In genomic region chr4:129822708-129823504, GRCh38 we compare ENCODE assay signal across 13 cellular contexts.
A peak's percentile ranks its signal among the peaks of the same experiment; 100 is the strongest.
DNase-seq lines count a peak whose midpoint lies in the region; ATAC-seq and TF ChIP-seq lines count a peak whose summit lies in the region.
"Had no signal": no experiment of that assay in that cellular context is flagged by ENCODE, and none has a peak within 500 bp of the region (broad histone marks: within the 10 kb centered on the region; RNA-seq: fewer than 3 reads in every experiment).

No MANE protein-coding gene starts in this region.

- TF ChIP-seq CTCF in LNCaP clone FGC (IDR thresholded peaks at IDR 0.05; ENCODE audit: control insufficient read depth, extremely low read depth, insufficient read depth) (no peak), VCaP (conservative IDR thresholded peaks at IDR 0.05) (no peak)

- H3K4me3 ChIP-seq in LNCaP clone FGC (ENCODE audit: low read depth, low read length), result no peak overlapping the region

- H3K27ac ChIP-seq in VCaP, result peak overlapping the region; percentile 14; the same call in 1 of the 2 replicates

- DNase-seq in A172 (ENCODE audit: low spot score) (peak; percentile 57), LNCaP clone FGC (ENCODE audit: low read depth) (peak; percentile 77), left ventricle myocardium superior (peak; percentile 21), posterior vena cava (ENCODE audit: low spot score) (no peak), NCI-H2196 (lab: John Stamatoyannopoulos, UW; ENCODE audit: unreplicated experiment) (no peak)
- no peak for DNase-seq in NK-92 treated with Interleukin-12 subunit alpha and Interleukin-12 subunit beta, amount 100 ng/mL, for 24 hours (lab: John Stamatoyannopoulos, UW)
- DNase-seq: activated CD4-positive, alpha-beta T cell treated with anti-CD3 and anti-CD28 coated beads for 36 hours; GF-D8; mammary epithelial cell; NCI-H226; SK-N-SH had no signal

- ATAC-seq in left ventricle myocardium superior (peak; percentile 43), HG03095 (IDR thresholded peaks at IDR 0.05; ENCODE audit: unreplicated experiment) (no peak)
- ATAC-seq: activated CD4-positive, alpha-beta T cell treated with anti-CD3 and anti-CD28 coated beads for 36 hours had no signal

- intact Hi-C loops in left ventricle myocardium superior (cut with micrococcal nuclease) (no loop called here), posterior vena cava (cut with DNase I) (no loop called here)

Comparison
In these comparisons a context has a peak if more than half of its experiments do, and no peak if none do; other contexts are left out.
1. DNase-seq: peak in A172 (single experiment), LNCaP clone FGC (single experiment) and left ventricle myocardium superior (single experiment); none in posterior vena cava (single experiment), NK-92 treated with Interleukin-12 subunit alpha and Interleukin-12 subunit beta, amount 100 ng/mL, for 24 hours (single experiment) and NCI-H2196 (single experiment).